21 cellular contexts compared by ENCODE assay signal in the genomic region with DNA sequence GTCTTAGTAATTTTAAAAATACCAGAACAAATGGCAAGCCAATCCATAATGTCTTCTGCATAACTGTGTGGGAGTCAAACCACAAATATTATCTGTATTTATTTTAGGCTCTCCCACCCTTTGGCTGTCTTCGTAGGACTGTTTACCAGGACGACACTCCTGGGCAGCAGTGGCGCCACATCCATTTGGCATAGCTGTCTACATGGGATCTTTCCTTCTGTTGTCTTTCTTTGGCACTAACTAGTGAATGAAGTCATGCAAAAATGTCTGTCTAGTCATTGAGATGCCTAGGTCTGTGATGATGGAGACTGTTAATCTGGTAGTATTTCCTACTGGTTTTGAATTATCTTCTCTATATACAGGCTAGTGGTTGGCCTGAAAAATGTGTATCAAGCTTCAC.
"Had no signal": no experiment of that assay in that cellular context is flagged by ENCODE, and none has a peak within 500 bp of the region (broad histone marks: within the 10 kb centered on the region; RNA-seq: fewer than 3 reads in every experiment).

No MANE protein-coding gene starts in this region.

- H3K27ac ChIP-seq: adrenal gland, esophagus squamous epithelium, foreskin keratinocyte, left lung, ovary, psoas muscle, stomach, vagina had no signal

- H3K4me1 ChIP-seq: adrenal gland, esophagus squamous epithelium, foreskin keratinocyte, left lung, psoas muscle, stomach, vagina had no signal

- H3K4me3 Mint-ChIP-seq: activated naive CD4-positive, alpha-beta T cell treated with anti-CD3 and anti-CD28 coated beads, Interleukin-2, amount 50 U/mL, for 24 hours; activated T-cell treated with anti-CD3 and anti-CD28 coated beads, Interleukin-2, amount 50 U/mL, for 72 hours; effector memory CD8-positive, alpha-beta T cell; neural crest cell; stimulated activated effector memory CD8-positive, alpha-beta T cell treated with anti-CD3 and anti-CD28 coated beads, Interleukin-12 subunit alpha, Interleukin-12 subunit beta, amount 100 ng/mL, for 72 hours; T-helper 2 cell treated with Interferon-gamma antibody and Interleukin-4, amounts not matched to agents 5 μg/mL and 100 μg/mL, for 36 hours had no signal

- DNase-seq: activated CD4-positive, alpha-beta T cell treated with anti-CD3 and anti-CD28 coated beads, Interleukin-2, amount 50 U/mL, for 4 hours; activated effector memory CD4-positive, alpha-beta T cell treated with anti-CD3 and anti-CD28 coated beads, Interleukin-2, amount 50 U/mL, for 16 hours; activated T-cell treated with anti-CD3 and anti-CD28 coated beads, Interleukin-2, amount 50 U/mL, for 72 hours; adrenal gland; effector memory CD8-positive, alpha-beta T cell; esophagus squamous epithelium; foreskin keratinocyte; left lung; mammary epithelial cell; midbrain; ovary; psoas muscle; right cardiac atrium; stimulated activated CD4-positive, alpha-beta T cell treated with anti-CD3 and anti-CD28 coated beads, Interleukin-4, amount 100 ng/mL, for 24 hours; stomach; trophoblast cell had no signal

- ATAC-seq: activated T-cell treated with anti-CD3 and anti-CD28 coated beads, Interleukin-2, amount 50 U/mL, for 72 hours; effector memory CD8-positive, alpha-beta T cell; foreskin keratinocyte; left lung; psoas muscle; right cardiac atrium; stimulated activated effector memory CD8-positive, alpha-beta T cell treated with anti-CD3 and anti-CD28 coated beads, Interleukin-12 subunit alpha, Interleukin-12 subunit beta, amount 100 ng/mL, for 72 hours had no signal

- H3K4me1 Mint-ChIP-seq: activated naive CD4-positive, alpha-beta T cell treated with anti-CD3 and anti-CD28 coated beads, Interleukin-2, amount 50 U/mL, for 24 hours had no signal

- H3K9me3 ChIP-seq: adrenal gland, esophagus squamous epithelium, left lung, ovary, psoas muscle, stomach, vagina had no signal

- H3K4me3 ChIP-seq: adrenal gland, esophagus squamous epithelium, left lung, ovary, psoas muscle, stomach, vagina had no signal

- H3K9me3 Mint-ChIP-seq: activated naive CD4-positive, alpha-beta T cell treated with anti-CD3 and anti-CD28 coated beads, Interleukin-2, amount 50 U/mL, for 24 hours; activated T-cell treated with anti-CD3 and anti-CD28 coated beads, Interleukin-2, amount 50 U/mL, for 72 hours; effector memory CD8-positive, alpha-beta T cell; neural crest cell; stimulated activated effector memory CD8-positive, alpha-beta T cell treated with anti-CD3 and anti-CD28 coated beads, Interleukin-12 subunit alpha, Interleukin-12 subunit beta, amount 100 ng/mL, for 72 hours; T-helper 2 cell treated with Interferon-gamma antibody and Interleukin-4, amounts not matched to agents 5 μg/mL and 100 μg/mL, for 36 hours had no signal

- H3K36me3 ChIP-seq: adrenal gland, esophagus squamous epithelium, left lung, ovary, stomach, vagina had no signal

- H3K27me3 ChIP-seq: adrenal gland, foreskin keratinocyte, left lung, ovary, stomach, vagina had no signal

- H3K36me3 Mint-ChIP-seq: activated naive CD4-positive, alpha-beta T cell treated with anti-CD3 and anti-CD28 coated beads, Interleukin-2, amount 50 U/mL, for 24 hours; stimulated activated effector memory CD8-positive, alpha-beta T cell treated with anti-CD3 and anti-CD28 coated beads, Interleukin-12 subunit alpha, Interleukin-12 subunit beta, amount 100 ng/mL, for 72 hours had no signal

- H3K27ac Mint-ChIP-seq: activated naive CD4-positive, alpha-beta T cell treated with anti-CD3 and anti-CD28 coated beads, Interleukin-2, amount 50 U/mL, for 24 hours; activated T-cell treated with anti-CD3 and anti-CD28 coated beads, Interleukin-2, amount 50 U/mL, for 72 hours; effector memory CD8-positive, alpha-beta T cell; stimulated activated effector memory CD8-positive, alpha-beta T cell treated with anti-CD3 and anti-CD28 coated beads, Interleukin-12 subunit alpha, Interleukin-12 subunit beta, amount 100 ng/mL, for 72 hours; T-helper 2 cell treated with Interferon-gamma antibody and Interleukin-4, amounts not matched to agents 5 μg/mL and 100 μg/mL, for 36 hours had no signal
